ENCODE assay signal across 8 cellular contexts in genomic region chr4:147590249-147590920, GRCh38. TPM values are rescaled to one million over a fixed set of nuclear protein-coding genes. Genes with fewer than 3 reads are reported as not detected.
A peak's percentile ranks its signal among the peaks of the same experiment; 100 is the strongest.
DNase-seq lines count a peak whose midpoint lies in the region; ATAC-seq and TF ChIP-seq lines count a peak whose summit lies in the region.

No MANE protein-coding gene starts in this region.

- no peak overlapping the region for H3K27ac Mint-ChIP-seq in activated CD8-positive, alpha-beta memory T cell treated with anti-CD3 and anti-CD28 coated beads, Interleukin-2, amount 10 ng/mL, durations not matched to agents 7 days and 5 days

- H3K4ac ChIP-seq in neuronal stem cell (ENCODE audit: low read length), result no peak overlapping the region

- H3K14ac ChIP-seq in neuronal stem cell (ENCODE audit: low read length), result no peak overlapping the region

- H3K4me1 ChIP-seq in neuronal stem cell (ENCODE audit: control insufficient read depth in 2 of 2, insufficient read depth in 1 of 2, low read depth in 1 of 2, low read length in 2 of 2), result peaks cover 0 to 3% of the 10 kb centered on the region in 2 donors
- H3K4me1 ChIP-seq in uterus, result peaks cover 0 to 7% of the 10 kb centered on the region in 2 donors

- H3K4me3 ChIP-seq in fibroblast of mammary gland (ENCODE audit: control insufficient read depth, low read depth, low read length), result no peak overlapping the region
- H3K4me3 ChIP-seq in neuronal stem cell (ENCODE audit: low read length in 2 of 2), result no peak overlapping the region
- H3K4me3 ChIP-seq in uterus, result no peak overlapping the region

- WGBS in neuronal stem cell (ENCODE audit: extremely low coverage in 2 of 2, insufficient read length in 2 of 2, insufficient replicate concordance in 1 of 2), 2 donors, result no CpG with 5 or more reads among the region's 12 CpGs

- H2AK5ac ChIP-seq in neuronal stem cell (ENCODE audit: low read depth, low read length), result no peak overlapping the region

- H3K36me3 ChIP-seq in neuronal stem cell (replicated peaks in 1 of 2; ENCODE audit: control insufficient read depth in 2 of 2, insufficient read depth in 2 of 2, low read length in 2 of 2) (no peaks in the 10 kb centered on the region), uterus (no peaks in the 10 kb centered on the region)

- CTCF ChIA-PET in GM10248 (lab: Yijun Ruan, JAX), result interaction anchor here (0.6 to 5.8 kb wide), 38 partner anchors 7 to 571 kb away, joined by 3 to 91 read pairs (median 4); partner anchors contain the start of gene TMEM184C
- CTCF ChIA-PET in activated CD8-positive, alpha-beta memory T cell treated with anti-CD3 and anti-CD28 coated beads, Interleukin-2, amount 10 ng/mL, durations not matched to agents 7 days and 5 days (lab: Charles Lee), result interaction anchor here (0.8 to 5.1 kb wide), 13 partner anchors 9 to 493 kb away, joined by 3 to 36 read pairs (median 4); partner anchors contain the start of genes PRMT9 and TMEM184C

- DNase-seq in GM10248 (ENCODE audit: extremely low spot score), result peak; percentile 54
- peak; percentile 31 to 55 for DNase-seq in NCI-H446 (lab: John Stamatoyannopoulos, UW)
- peak; percentile 59 for DNase-seq in activated CD8-positive, alpha-beta memory T cell treated with anti-CD3 and anti-CD28 coated beads, Interleukin-2, amount 10 ng/mL, durations not matched to agents 7 days and 5 days
- DNase-seq in fibroblast of mammary gland (ENCODE audit: low read depth), result peak; percentile 75
- peak; percentile 71 for DNase-seq in neuronal stem cell (ENCODE audit: low spot score)
- DNase-seq in uterus, result peak; percentile 68 to 71

- H3K4me2 ChIP-seq in neuronal stem cell (ENCODE audit: insufficient read depth, low read length, poor library complexity, severe bottlenecking), result no peak overlapping the region

- no peaks in the 10 kb centered on the region for H3K27me3 ChIP-seq in neuronal stem cell (ENCODE audit: control insufficient read depth in 3 of 3, insufficient read depth in 3 of 3, low read depth in 1 of 3, low read length in 3 of 3)
- H3K27me3 ChIP-seq in uterus, result no peaks in the 10 kb centered on the region

- H3K9me3 Mint-ChIP-seq in activated CD8-positive, alpha-beta memory T cell treated with anti-CD3 and anti-CD28 coated beads, Interleukin-2, amount 10 ng/mL, durations not matched to agents 7 days and 5 days (ENCODE audit: low read depth), result no peaks in the 10 kb centered on the region

- intact Hi-C loops in uterus (cut with DNase I; ENCODE audit: low total_unique reads), result loop anchor here (5.0 kb wide), 1 partner anchor 573 kb away; no protein-coding TSS in a partner anchor

- no peak overlapping the region for H3K18ac ChIP-seq in neuronal stem cell (ENCODE audit: low read length)

- H4K91ac ChIP-seq in neuronal stem cell (ENCODE audit: low read depth, low read length, poor library complexity), result no peak overlapping the region

- peaks cover 8% of the 10 kb centered on the region for H3K27me3 Mint-ChIP-seq in activated CD8-positive, alpha-beta memory T cell treated with anti-CD3 and anti-CD28 coated beads, Interleukin-2, amount 10 ng/mL, durations not matched to agents 7 days and 5 days

- TF ChIP-seq POLR2A in uterus (IDR thresholded peaks at IDR 0.05), result no peak

- TF ChIP-seq CTCF in GM10248 (IDR thresholded peaks at IDR 0.05; ENCODE audit: control extremely low read depth, extremely low read depth, low read depth, missing control alignments), result peak; percentile 82
- peak; percentile 87 for TF ChIP-seq CTCF in fibroblast of mammary gland (conservative IDR thresholded peaks at IDR 0.05; ENCODE audit: control insufficient read depth, insufficient read depth, low read depth, low read length)
- peak; percentile 71 to 81 (median 80) for TF ChIP-seq CTCF in uterus (IDR thresholded peaks at IDR 0.05)

- ATAC-seq in HG02678 (IDR thresholded peaks at IDR 0.05; ENCODE audit: unreplicated experiment) (peak; percentile 57), GM21737 (IDR thresholded peaks at IDR 0.05; ENCODE audit: unreplicated experiment) (no peak)
- no peak for ATAC-seq in activated CD8-positive, alpha-beta memory T cell treated with anti-CD3 and anti-CD28 coated beads, Interleukin-2, amount 10 ng/mL, durations not matched to agents 7 days and 5 days

- no peaks in the 10 kb centered on the region for H3K79me1 ChIP-seq in neuronal stem cell (ENCODE audit: low read depth, low read length)

- no peaks in the 10 kb centered on the region for H3K36me3 Mint-ChIP-seq in activated CD8-positive, alpha-beta memory T cell treated with anti-CD3 and anti-CD28 coated beads, Interleukin-2, amount 10 ng/mL, durations not matched to agents 7 days and 5 days

- H3K4me1 Mint-ChIP-seq in activated CD8-positive, alpha-beta memory T cell treated with anti-CD3 and anti-CD28 coated beads, Interleukin-2, amount 10 ng/mL, durations not matched to agents 7 days and 5 days, result peaks cover 21% of the 10 kb centered on the region

- no peak overlapping the region for H3K9ac ChIP-seq in neuronal stem cell (ENCODE audit: low read depth, low read length, poor library complexity)

- no peak overlapping the region for H3K23ac ChIP-seq in neuronal stem cell (ENCODE audit: low read depth, low read length, poor library complexity)

- no peak overlapping the region for H3K4me3 Mint-ChIP-seq in activated CD8-positive, alpha-beta memory T cell treated with anti-CD3 and anti-CD28 coated beads, Interleukin-2, amount 10 ng/mL, durations not matched to agents 7 days and 5 days

- POLR2A ChIA-PET in GM10248 (lab: Yijun Ruan, JAX), result no interaction called here

- H2AFZ ChIP-seq in neuronal stem cell (ENCODE audit: low read length), result peak overlapping the region; percentile 26

- no peaks in the 10 kb centered on the region for H3K9me3 ChIP-seq in neuronal stem cell (replicated peaks in 1 of 2; ENCODE audit: control insufficient read depth in 2 of 2, insufficient read depth in 1 of 2, low read depth in 1 of 2, low read length in 2 of 2)
- no peaks in the 10 kb centered on the region for H3K9me3 ChIP-seq in uterus

- H4K8ac ChIP-seq in neuronal stem cell (ENCODE audit: low read depth, low read length), result no peak overlapping the region

- no peak overlapping the region for H2BK15ac ChIP-seq in neuronal stem cell (ENCODE audit: low read length)

- H2BK120ac ChIP-seq in neuronal stem cell (ENCODE audit: low read depth, low read length), result no peak overlapping the region

- H3K27ac ChIP-seq in neuronal stem cell (replicated peaks; ENCODE audit: low read length) (no peak overlapping the region), uterus (peak overlapping the region; percentile 9 to 54)

- peak overlapping the region; percentile 58 for H2BK12ac ChIP-seq in neuronal stem cell (ENCODE audit: low read length)

- no peak overlapping the region for H2BK5ac ChIP-seq in neuronal stem cell (ENCODE audit: low read length)

RNA-seq across cellular contexts. Expression of gene TMEM184C, which starts 26.8 kb away (rescaled TPM):
- 10 to 100 TPM; 18.5 to 27.2 TPM for total RNA-seq in activated CD8-positive, alpha-beta memory T cell treated with anti-CD3 and anti-CD28 coated beads, Interleukin-2, amount 10 ng/mL, durations not matched to agents 7 days and 5 days
- 15.0 TPM for polyA plus RNA-seq in neuronal stem cell (2013, experiment 1 of 2)
- 14.9 TPM for polyA plus RNA-seq in neuronal stem cell (2013, experiment 2 of 2)
- total RNA-seq in uterus, result 10 to 100 TPM; 14.7 to 73.3 (median 51.3) TPM
